Comparison of ENCODE assay signal across 34 cellular contexts in the genomic region with DNA sequence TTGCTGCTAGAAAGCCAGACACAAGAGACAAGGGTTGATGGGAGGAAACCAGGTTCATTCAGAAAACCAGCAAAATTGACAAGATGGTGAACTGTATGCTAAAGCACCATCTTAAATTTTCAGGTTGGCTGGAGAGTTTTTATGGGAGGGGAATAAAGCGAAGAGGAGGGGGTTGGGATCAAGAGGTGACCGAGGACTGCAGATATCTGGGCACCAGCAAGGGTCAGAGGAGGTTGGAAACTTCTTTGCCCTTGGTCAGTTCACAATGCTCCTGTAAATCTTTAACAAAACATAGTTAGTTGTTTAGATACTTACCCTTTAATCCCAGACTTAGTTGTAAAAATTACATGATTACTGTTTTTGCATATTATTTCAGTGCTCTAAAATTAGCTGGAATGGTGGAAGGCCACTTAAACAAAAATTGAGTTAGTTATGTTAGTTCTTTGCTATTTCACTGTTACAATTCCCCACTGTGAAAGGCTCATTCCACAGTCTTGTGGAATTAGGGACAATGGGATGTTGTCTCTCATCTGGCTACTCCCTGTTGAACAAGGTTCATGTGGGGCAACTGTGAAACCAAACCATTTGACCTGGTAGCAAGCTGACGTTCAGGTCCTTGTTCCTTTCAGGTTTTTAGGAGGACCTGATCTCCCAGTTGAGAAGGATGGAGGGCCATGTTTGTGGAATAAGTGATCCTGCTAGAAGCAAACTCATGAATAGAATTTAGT. TPM values are rescaled to one million over a fixed set of nuclear protein-coding genes. Genes with fewer than 3 reads are reported as not detected.
"Had no signal": no experiment of that assay in that cellular context is flagged by ENCODE, and none has a peak within 500 bp of the region (broad histone marks: within the 10 kb centered on the region; RNA-seq: fewer than 3 reads in every experiment).

No MANE protein-coding gene starts in this region.

- ATAC-seq: activated CD4-positive, CD25-positive, alpha-beta regulatory T cell treated with anti-CD3 and anti-CD28 coated beads, Interleukin-2, amount 50 U/mL, for 24 hours; activated CD8-positive, alpha-beta T cell treated with anti-CD3 and anti-CD28 coated beads for 36 hours; activated naive CD8-positive, alpha-beta T cell treated with anti-CD3 and anti-CD28 coated beads, Interleukin-2, amount 50 U/mL, for 24 hours; activated T-cell treated with anti-CD3 and anti-CD28 coated beads, Interleukin-2, amount 50 U/mL, for 4 hours; activated T-helper 17 cell treated with anti-CD3 and anti-CD28 coated beads, Interleukin-2, amount 50 U/mL, for 72 hours; body of pancreas; esophagus mucosa; foreskin keratinocyte; gastrocnemius medialis; heart left ventricle; T-helper 17 cell had no signal

- H3K36me3 Mint-ChIP-seq: activated naive CD4-positive, alpha-beta T cell treated with anti-CD3 and anti-CD28 coated beads, Interleukin-2, amount 50 U/mL, for 24 hours; activated naive CD8-positive, alpha-beta T cell treated with anti-CD3 and anti-CD28 coated beads for 36 hours had no signal

- H3K36me3 ChIP-seq: adrenal gland, gastrocnemius medialis, heart left ventricle, WERI-Rb-1 had no signal

- DNase-seq: activated B cell treated with CpG ODN at 0.5 μM for 24 hours; activated CD4-positive, alpha-beta T cell treated with anti-CD3 and anti-CD28 coated beads for 48 hours; activated CD4-positive, alpha-beta T cell treated with anti-CD3 and anti-CD28 coated beads, Interleukin-2, amount 50 U/mL, for 1 hour; activated CD4-positive, alpha-beta T cell treated with anti-CD3 and anti-CD28 coated beads, Interleukin-2, amount 50 U/mL, for 48 hours; activated CD8-positive, alpha-beta memory T cell treated with anti-CD3 and anti-CD28 coated beads for 24 hours; activated CD8-positive, alpha-beta T cell treated with anti-CD3 and anti-CD28 coated beads for 36 hours; activated effector memory CD4-positive, alpha-beta T cell treated with Interleukin-2 at 50 U/mL for 16 hours; activated naive CD4-positive, alpha-beta T cell treated with anti-CD3 and anti-CD28 coated beads for 36 hours; activated naive CD8-positive, alpha-beta T cell treated with anti-CD3 and anti-CD28 coated beads for 36 hours; activated naive CD8-positive, alpha-beta T cell treated with anti-CD3 and anti-CD28 coated beads, Interleukin-2, amount 50 U/mL, for 24 hours; activated T-cell treated with anti-CD3 and anti-CD28 coated beads, Interleukin-2, amount 50 U/mL, for 4 hours; adrenal gland; amygdala; aorta; body of pancreas; caudate nucleus; cortex of kidney; effector memory CD4-positive, alpha-beta T cell; endodermal cell; foreskin keratinocyte; gastrocnemius medialis; glutamatergic neuron; heart left ventricle; T-helper 1 cell; T-helper 17 cell; T1000; WERI-Rb-1 had no signal

- H3K27ac Mint-ChIP-seq: activated B cell treated with CpG ODN at 0.5 μM for 24 hours; activated CD8-positive, alpha-beta T cell treated with anti-CD3 and anti-CD28 coated beads for 36 hours; activated naive CD4-positive, alpha-beta T cell treated with anti-CD3 and anti-CD28 coated beads for 36 hours; activated naive CD4-positive, alpha-beta T cell treated with anti-CD3 and anti-CD28 coated beads, Interleukin-2, amount 50 U/mL, for 24 hours; activated naive CD8-positive, alpha-beta T cell treated with anti-CD3 and anti-CD28 coated beads for 36 hours; activated naive CD8-positive, alpha-beta T cell treated with anti-CD3 and anti-CD28 coated beads, Interleukin-2, amount 50 U/mL, for 24 hours; activated T-helper 17 cell treated with anti-CD3 and anti-CD28 coated beads, Interleukin-2, amount 50 U/mL, for 72 hours; endodermal cell; T-helper 17 cell; T-helper 2 cell treated with Interferon-gamma antibody and Interleukin-4, amounts not matched to agents 5 μg/mL and 100 μg/mL, for 36 hours had no signal

- H3K9me3 Mint-ChIP-seq: activated B cell treated with CpG ODN at 0.5 μM for 24 hours; activated CD8-positive, alpha-beta T cell treated with anti-CD3 and anti-CD28 coated beads for 36 hours; activated naive CD4-positive, alpha-beta T cell treated with anti-CD3 and anti-CD28 coated beads for 36 hours; activated naive CD4-positive, alpha-beta T cell treated with anti-CD3 and anti-CD28 coated beads, Interleukin-2, amount 50 U/mL, for 24 hours; activated naive CD8-positive, alpha-beta T cell treated with anti-CD3 and anti-CD28 coated beads for 36 hours; activated naive CD8-positive, alpha-beta T cell treated with anti-CD3 and anti-CD28 coated beads, Interleukin-2, amount 50 U/mL, for 24 hours; activated T-cell treated with anti-CD3 and anti-CD28 coated beads, Interleukin-2, amount 50 U/mL, for 4 hours; activated T-helper 17 cell treated with anti-CD3 and anti-CD28 coated beads, Interleukin-2, amount 50 U/mL, for 72 hours; endodermal cell; T-helper 2 cell treated with Interferon-gamma antibody and Interleukin-4, amounts not matched to agents 5 μg/mL and 100 μg/mL, for 36 hours had no signal

- H3K4me1 ChIP-seq: adrenal gland, body of pancreas, foreskin keratinocyte, gastrocnemius medialis, heart left ventricle had no signal

- H3K27me3 ChIP-seq: adrenal gland, body of pancreas, gastrocnemius medialis had no signal

- H3K9me3 ChIP-seq: adrenal gland, body of pancreas, gastrocnemius medialis, heart left ventricle had no signal

- H3K4me3 ChIP-seq: adrenal gland, body of pancreas, gastrocnemius medialis, heart left ventricle had no signal

- H3K4me3 Mint-ChIP-seq: activated B cell treated with CpG ODN at 0.5 μM for 24 hours; activated CD8-positive, alpha-beta T cell treated with anti-CD3 and anti-CD28 coated beads for 36 hours; activated naive CD4-positive, alpha-beta T cell treated with anti-CD3 and anti-CD28 coated beads for 36 hours; activated naive CD4-positive, alpha-beta T cell treated with anti-CD3 and anti-CD28 coated beads, Interleukin-2, amount 50 U/mL, for 24 hours; activated naive CD8-positive, alpha-beta T cell treated with anti-CD3 and anti-CD28 coated beads for 36 hours; activated naive CD8-positive, alpha-beta T cell treated with anti-CD3 and anti-CD28 coated beads, Interleukin-2, amount 50 U/mL, for 24 hours; activated T-cell treated with anti-CD3 and anti-CD28 coated beads, Interleukin-2, amount 50 U/mL, for 4 hours; activated T-helper 17 cell treated with anti-CD3 and anti-CD28 coated beads, Interleukin-2, amount 50 U/mL, for 72 hours; endodermal cell; T-helper 17 cell; T-helper 2 cell treated with Interferon-gamma antibody and Interleukin-4, amounts not matched to agents 5 μg/mL and 100 μg/mL, for 36 hours had no signal

- FAIRE-seq: colon had no signal

- H3K27ac ChIP-seq: adrenal gland, body of pancreas, foreskin keratinocyte, gastrocnemius medialis, heart left ventricle, WERI-Rb-1 had no signal

- H3K4me1 Mint-ChIP-seq: activated B cell treated with CpG ODN at 0.5 μM for 24 hours; activated naive CD4-positive, alpha-beta T cell treated with anti-CD3 and anti-CD28 coated beads, Interleukin-2, amount 50 U/mL, for 24 hours; activated naive CD8-positive, alpha-beta T cell treated with anti-CD3 and anti-CD28 coated beads for 36 hours; activated naive CD8-positive, alpha-beta T cell treated with anti-CD3 and anti-CD28 coated beads, Interleukin-2, amount 50 U/mL, for 24 hours; activated T-helper 17 cell treated with anti-CD3 and anti-CD28 coated beads, Interleukin-2, amount 50 U/mL, for 72 hours; T-helper 17 cell had no signal

RNA-seq across cellular contexts. Expression of a gene that starts 32.3 kb away (rescaled TPM):
- total RNA-seq: chondrocyte had no signal
